Comparison of ENCODE assay signal across 1 cellular context in genomic region chr11:61613711-61614254, GRCh38.
TF ChIP-seq lines count a peak whose summit lies in the region.

No MANE protein-coding gene starts in this region.

TF ChIP-seq in HEK293, 187 proteins besides CTCF, POLR2A, EP300 and RAD21 (continued from another document):
- no peak for TF ChIP-seq HIC1 (tag by site-specific recombination; IDR thresholded peaks at IDR 0.05)
